8 cellular contexts compared by ENCODE assay signal in genomic region chrX:134484039-134484438, GRCh38. TPM values are rescaled to one million over a fixed set of nuclear protein-coding genes. Genes with fewer than 3 reads are reported as not detected.
DNase-seq lines count a peak whose midpoint lies in the region; ATAC-seq, FAIRE-seq and TF ChIP-seq lines count a peak whose summit lies in the region.

No MANE protein-coding gene starts in this region.

- FAIRE-seq in kidney (lab: Jason Lieb, UNC) (peak; percentile 96), H54 (lab: Jason Lieb, UNC) (no peak)

- H3K9me3 ChIP-seq in kidney (ENCODE audit: control insufficient read depth in 1 of 2, low read length in 2 of 2), result no peaks in the 10 kb centered on the region

- no peaks in the 10 kb centered on the region for H3K4me1 ChIP-seq in kidney (ENCODE audit: control insufficient read depth in 1 of 2, insufficient read depth in 1 of 2, low read depth in 1 of 2, low read length in 2 of 2)

- no peak overlapping the region for H3K27ac ChIP-seq in kidney (ENCODE audit: low read depth in 2 of 2, low read length in 2 of 2)

- DNase-seq in ELR (ENCODE audit: low read depth) (peak; percentile 63), LHCN-M2 (ENCODE audit: low read depth) (peak; percentile 45), kidney (no peak), H54 (ENCODE audit: insufficient read length, low spot score) (no peak), AG08396 (ENCODE audit: low spot score) (no peak)
- no peak for DNase-seq in activated T-cell treated with anti-CD3 and anti-CD28 coated beads, Interleukin-2, amount 50 U/mL, for 1 hour

- TF ChIP-seq CTCF in WI38 (IDR thresholded peaks at IDR 0.05; ENCODE audit: low read depth, low read length), result peak; percentile 41; the same call in 1 of the 2 replicates
- peak; percentile 58 for TF ChIP-seq CTCF in kidney (IDR thresholded peaks at IDR 0.05; ENCODE audit: borderline replicate concordance, extremely low read depth, insufficient read depth)

- TF ChIP-seq POLR2A in H54 (IDR thresholded peaks at IDR 0.05; ENCODE audit: low read depth, low read length) (no peak), GM18505 (IDR thresholded peaks at IDR 0.05; ENCODE audit: borderline replicate concordance, extremely low read depth, insufficient read depth, insufficient read length) (no peak)

- no peaks in the 10 kb centered on the region for H3K36me3 ChIP-seq in kidney (ENCODE audit: control insufficient read depth in 1 of 2, insufficient read depth in 2 of 2, low read length in 2 of 2)

- no peak overlapping the region for H3K4me3 ChIP-seq in WI38 (ENCODE audit: low read depth, low read length)
- H3K4me3 ChIP-seq in kidney (ENCODE audit: low read length in 2 of 2), result no peak overlapping the region

- no peak overlapping the region for H3K9ac ChIP-seq in kidney (ENCODE audit: low read length in 2 of 2)

- intact Hi-C loops in kidney (cut with DNase I), result no loop called here

- no peak for ATAC-seq in GM18505 (IDR thresholded peaks at IDR 0.05; ENCODE audit: unreplicated experiment)

RNA-seq across cellular contexts. Expression of gene HPRT1, which starts 24.1 kb away (rescaled TPM):
- 8.8 and 9.0 TPM in 2 replicates for total RNA-seq in LHCN-M2 (2014; rRNA removed)
- polyA plus RNA-seq in LHCN-M2 (2012), result 24.2 TPM
- total RNA-seq in kidney, result 57.8 TPM
- polyA plus RNA-seq in kidney (ENCODE audit: insufficient read depth, low read depth, low replicate concordance), result 75.0 TPM

Comparison
In these comparisons a context has a peak if more than half of its experiments do, and no peak if none do; other contexts are left out.
1. DNase-seq: peak in ELR (single experiment) and LHCN-M2 (single experiment); none in kidney (single experiment), H54 (single experiment), AG08396 (single experiment) and activated T-cell treated with anti-CD3 and anti-CD28 coated beads, Interleukin-2, amount 50 U/mL, for 1 hour (single experiment).